25 cellular contexts compared by ENCODE assay signal in the genomic region with DNA sequence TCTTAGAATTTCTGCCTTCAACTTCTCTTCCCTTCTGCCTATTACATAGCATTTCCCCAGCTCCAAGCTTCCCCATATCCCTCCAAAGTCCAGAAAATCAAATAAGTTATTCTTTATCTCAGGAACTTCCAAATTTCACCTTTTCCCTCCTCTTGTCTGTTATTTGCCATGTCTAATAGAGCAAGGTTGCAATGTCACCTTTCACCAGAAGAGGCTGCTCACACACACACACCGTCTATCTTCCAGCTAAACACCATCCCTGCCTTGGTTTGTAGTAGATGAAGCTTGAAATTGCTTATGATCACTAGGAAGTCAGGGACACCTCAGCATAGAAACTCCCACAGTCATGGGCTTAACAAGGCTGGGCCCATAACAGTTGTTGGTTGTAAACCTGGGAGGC. TPM values are rescaled to one million over a fixed set of nuclear protein-coding genes. Genes with fewer than 3 reads are reported as not detected.
A peak's percentile ranks its signal among the peaks of the same experiment; 100 is the strongest.
DNase-seq lines count a peak whose midpoint lies in the region; ATAC-seq, FAIRE-seq and TF ChIP-seq lines count a peak whose summit lies in the region.
"Had no signal": no experiment of that assay in that cellular context is flagged by ENCODE, and none has a peak within 500 bp of the region (broad histone marks: within the 10 kb centered on the region; RNA-seq: fewer than 3 reads in every experiment).

No MANE protein-coding gene starts in this region.

- H3K36me3 Mint-ChIP-seq in astrocyte (ENCODE audit: low read depth, unreplicated experiment) (peaks cover 3% of the 10 kb centered on the region), neural progenitor cell (peaks cover 6% of the 10 kb centered on the region)

- H2AFZ ChIP-seq in astrocyte (ENCODE audit: low read depth, low read length): no peak overlapping the region
- no peak overlapping the region for H2AFZ ChIP-seq in neural progenitor cell (replicated peaks)

- DNase-seq in DMS 273 (lab: John Stamatoyannopoulos, UW; ENCODE audit: unreplicated experiment) (peak; percentile 40), DMS 273 treated with DMSO at 0.1 percent for 48 hours (lab: John Stamatoyannopoulos, UW) (no peak), HT1080 (ENCODE audit: low read depth) (peak; percentile 24), astrocyte (ENCODE audit: low read depth) (no peak), neural progenitor cell (ENCODE audit: low spot score) (no peak), esophagus muscularis mucosa (ENCODE audit: extremely low spot score) (no peak), DMS79 treated with DMSO at 0.1 percent for 48 hours (lab: John Stamatoyannopoulos, UW) (no peak)
- DNase-seq: 8988T; activated CD4-positive, alpha-beta T cell treated with anti-CD3 and anti-CD28 coated beads for 36 hours; activated effector memory CD4-positive, alpha-beta T cell treated with Interleukin-2 at 50 U/mL for 16 hours; dorsolateral prefrontal cortex; erythroblast; left colon; NCI-H1417 treated with DMSO at 0.1 percent for 48 hours; NCI-H774; psoas muscle had no signal

- no peaks in the 10 kb centered on the region for H3K36me3 ChIP-seq in astrocyte (ENCODE audit: insufficient read depth, low read length)
- no peaks in the 10 kb centered on the region for H3K36me3 ChIP-seq in neural progenitor cell
- no peaks in the 10 kb centered on the region for H3K36me3 ChIP-seq in esophagus muscularis mucosa
- H3K36me3 ChIP-seq in gastroesophageal sphincter: no peaks in the 10 kb centered on the region
- H3K36me3 ChIP-seq: BLaER1 treated with 17β-estradiol and CSF1 and Interleukin-3, amounts not matched to agents 10 nM and 100 nM; cardiac muscle cell had no signal

- H3K27me3 ChIP-seq in astrocyte (ENCODE audit: insufficient read depth, low read length): peaks cover 9% of the 10 kb centered on the region
- H3K27me3 ChIP-seq in neural progenitor cell: peaks cover 18% of the 10 kb centered on the region
- H3K27me3 ChIP-seq in esophagus muscularis mucosa: peaks cover 0 to 5% (median 0%) of the 10 kb centered on the region in 4 donors
- H3K27me3 ChIP-seq in gastroesophageal sphincter: peaks cover 12% of the 10 kb centered on the region
- H3K27me3 ChIP-seq: BLaER1 treated with 17β-estradiol and CSF1 and Interleukin-3, amounts not matched to agents 10 nM and 100 nM; cardiac muscle cell had no signal

- TF ChIP-seq EP300 in esophagus muscularis mucosa (IDR thresholded peaks at IDR 0.05) (no peak), gastroesophageal sphincter (IDR thresholded peaks at IDR 0.05) (no peak)

- peaks cover 30% of the 10 kb centered on the region for H3K9me3 Mint-ChIP-seq in astrocyte (ENCODE audit: unreplicated experiment)
- peaks cover 38% of the 10 kb centered on the region for H3K9me3 Mint-ChIP-seq in neural progenitor cell

- no peak overlapping the region for H3K4me3 Mint-ChIP-seq in astrocyte (ENCODE audit: unreplicated experiment)
- H3K4me3 Mint-ChIP-seq in neural progenitor cell: peak overlapping the region; percentile 9
- H3K4me3 Mint-ChIP-seq: activated CD4-positive, alpha-beta T cell treated with anti-CD3 and anti-CD28 coated beads for 36 hours; neural crest cell had no signal

- H3K27ac Mint-ChIP-seq in astrocyte (ENCODE audit: unreplicated experiment) (no peak overlapping the region), neural progenitor cell (no peak overlapping the region)
- H3K27ac Mint-ChIP-seq: activated CD4-positive, alpha-beta T cell treated with anti-CD3 and anti-CD28 coated beads for 36 hours had no signal

- H3K4me2 ChIP-seq in astrocyte (ENCODE audit: low read length) (no peak overlapping the region), neural progenitor cell (no peak overlapping the region)
- H3K4me2 ChIP-seq: BLaER1 treated with 17β-estradiol and CSF1 and Interleukin-3, amounts not matched to agents 10 nM and 100 nM had no signal

- no peak for FAIRE-seq in astrocyte (lab: Jason Lieb, UNC)
- FAIRE-seq: HTR-8/SVneo had no signal

- ATAC-seq in gastroesophageal sphincter: no peak
- ATAC-seq: activated CD4-positive, alpha-beta T cell treated with anti-CD3 and anti-CD28 coated beads for 36 hours; left colon; psoas muscle had no signal

- H4K20me1 ChIP-seq in astrocyte (ENCODE audit: insufficient read depth, low read length) (no peaks in the 10 kb centered on the region), neural progenitor cell (ENCODE audit: low read depth) (no peaks in the 10 kb centered on the region)
- H4K20me1 ChIP-seq: BLaER1 treated with 17β-estradiol and CSF1 and Interleukin-3, amounts not matched to agents 10 nM and 100 nM had no signal

- no peak overlapping the region for H3K4me3 ChIP-seq in astrocyte (ENCODE audit: insufficient read depth, low read depth, low read length)
- H3K4me3 ChIP-seq in neural progenitor cell: no peak overlapping the region
- no peak overlapping the region for H3K4me3 ChIP-seq in esophagus muscularis mucosa
- H3K4me3 ChIP-seq in gastroesophageal sphincter: no peak overlapping the region
- H3K4me3 ChIP-seq: cardiac muscle cell, dorsolateral prefrontal cortex, psoas muscle, SK-N-MC had no signal

- H3K9ac ChIP-seq in astrocyte (ENCODE audit: low read length) (no peak overlapping the region), neural progenitor cell (no peak overlapping the region)
- H3K9ac ChIP-seq: BLaER1 treated with 17β-estradiol and CSF1 and Interleukin-3, amounts not matched to agents 10 nM and 100 nM had no signal

- H3K27ac ChIP-seq in astrocyte (ENCODE audit: low read depth, low read length) (no peak overlapping the region), neural progenitor cell (no peak overlapping the region), esophagus muscularis mucosa (replicated peaks in 1 of 4) (no peak overlapping the region), gastroesophageal sphincter (no peak overlapping the region)
- H3K27ac ChIP-seq: BLaER1 treated with 17β-estradiol and CSF1 and Interleukin-3, amounts not matched to agents 10 nM and 100 nM; cardiac muscle cell; dorsolateral prefrontal cortex; psoas muscle; SK-N-MC had no signal

- H3K27me3 Mint-ChIP-seq in astrocyte (ENCODE audit: low read depth, unreplicated experiment) (peaks cover 41% of the 10 kb centered on the region), neural progenitor cell (ENCODE audit: insufficient read depth, low read depth) (peaks cover 33% of the 10 kb centered on the region)

- TF ChIP-seq CTCF in astrocyte (IDR thresholded peaks at IDR 0.05; ENCODE audit: insufficient read depth, low read depth, low read length) (peak; percentile 8), neural progenitor cell (IDR thresholded peaks at IDR 0.05) (peak; percentile 24), esophagus muscularis mucosa (IDR thresholded peaks at IDR 0.05) (no peak), gastroesophageal sphincter (IDR thresholded peaks at IDR 0.05) (no peak)

- TF ChIP-seq POLR2A in esophagus muscularis mucosa (IDR thresholded peaks at IDR 0.05; ENCODE audit: low read depth): no peak
- no peak for TF ChIP-seq POLR2A in gastroesophageal sphincter (IDR thresholded peaks at IDR 0.05)

- no peaks in the 10 kb centered on the region for H3K4me1 ChIP-seq in astrocyte (ENCODE audit: insufficient read depth, low read length)
- peaks cover 11% of the 10 kb centered on the region for H3K4me1 ChIP-seq in neural progenitor cell
- no peaks in the 10 kb centered on the region for H3K4me1 ChIP-seq in esophagus muscularis mucosa
- no peaks in the 10 kb centered on the region for H3K4me1 ChIP-seq in gastroesophageal sphincter
- H3K4me1 ChIP-seq: BLaER1 treated with 17β-estradiol and CSF1 and Interleukin-3, amounts not matched to agents 10 nM and 100 nM; psoas muscle had no signal

- 61% methylated on average over 1 of the region's 1 CpG for WGBS in esophagus muscularis mucosa
- 38% methylated on average over 1 of the region's 1 CpG; no CpG with 5 or more reads in 1 of the 2 donors for WGBS in gastroesophageal sphincter (ENCODE audit: low coverage in 1 of 2), 2 donors

- H3F3A ChIP-seq in neural progenitor cell (ENCODE audit: low read depth): peaks cover 28% of the 10 kb centered on the region

- H3K9me3 ChIP-seq in astrocyte (ENCODE audit: insufficient read depth, low read depth, low read length) (peaks cover 7% of the 10 kb centered on the region), neural progenitor cell (ENCODE audit: low read depth) (peaks cover 6% of the 10 kb centered on the region), esophagus muscularis mucosa (peaks cover 0 to 43% (median 28%) of the 10 kb centered on the region in 4 donors), gastroesophageal sphincter (peaks cover 0 to 53% (median 0%) of the 10 kb centered on the region in 3 donors)

- intact Hi-C loops in esophagus muscularis mucosa (cut with DNase I): no loop called here

- H3K79me2 ChIP-seq in astrocyte (ENCODE audit: insufficient read depth, low read length) (no peaks in the 10 kb centered on the region), neural progenitor cell (ENCODE audit: low read depth) (no peaks in the 10 kb centered on the region)

- H3K4me1 Mint-ChIP-seq in astrocyte (ENCODE audit: low read depth, unreplicated experiment) (no peaks in the 10 kb centered on the region), neural progenitor cell (peaks cover 9% of the 10 kb centered on the region)
- H3K4me1 Mint-ChIP-seq: activated CD4-positive, alpha-beta T cell treated with anti-CD3 and anti-CD28 coated beads for 36 hours had no signal

RNA-seq across cellular contexts. Expression of gene ZNRF4, which starts 48.4 kb away (rescaled TPM):
- total RNA-seq in HT1080 (2014; rRNA removed; shearing (Covaris generic)): not detected in 2 replicates
- polyA plus RNA-seq in HT1080 (2015; cell fraction: cytosol; rRNA removed): not detected in 2 replicates
- not detected in 2 replicates for polyA plus RNA-seq in HT1080 (2015; cell fraction: nucleus; rRNA removed)
- total RNA-seq in astrocyte (0.19 TPM in 1 of 2 replicates, not detected in the other), neural progenitor cell (ENCODE audit: low replicate concordance) (not detected in 2 replicates), esophagus muscularis mucosa (not detected), gastroesophageal sphincter (not detected)
- total RNA-seq: activated CD4-positive, alpha-beta T cell treated with anti-CD3 and anti-CD28 coated beads for 36 hours; cardiac muscle cell; glomerular endothelial cell; left colon; neural crest cell; psoas muscle; ureter had no signal
- polyA plus RNA-seq: adipose tissue, cardiac muscle cell, psoas muscle had no signal

Comparison
In these comparisons a context has a peak if more than half of its experiments do, and no peak if none do; other contexts are left out.
1. DNase-seq: peak in DMS 273 (single experiment) and HT1080 (single experiment); none in DMS 273 treated with DMSO at 0.1 percent for 48 hours (single experiment), astrocyte (single experiment), neural progenitor cell (single experiment), esophagus muscularis mucosa (single experiment) and DMS79 treated with DMSO at 0.1 percent for 48 hours (single experiment).
2. CTCF ChIP-seq: peak in astrocyte (single experiment) and neural progenitor cell (single experiment); none in esophagus muscularis mucosa (0 of 3) and gastroesophageal sphincter (0 of 4).